ENCODE assay signal across 8 cellular contexts in the genomic region with DNA sequence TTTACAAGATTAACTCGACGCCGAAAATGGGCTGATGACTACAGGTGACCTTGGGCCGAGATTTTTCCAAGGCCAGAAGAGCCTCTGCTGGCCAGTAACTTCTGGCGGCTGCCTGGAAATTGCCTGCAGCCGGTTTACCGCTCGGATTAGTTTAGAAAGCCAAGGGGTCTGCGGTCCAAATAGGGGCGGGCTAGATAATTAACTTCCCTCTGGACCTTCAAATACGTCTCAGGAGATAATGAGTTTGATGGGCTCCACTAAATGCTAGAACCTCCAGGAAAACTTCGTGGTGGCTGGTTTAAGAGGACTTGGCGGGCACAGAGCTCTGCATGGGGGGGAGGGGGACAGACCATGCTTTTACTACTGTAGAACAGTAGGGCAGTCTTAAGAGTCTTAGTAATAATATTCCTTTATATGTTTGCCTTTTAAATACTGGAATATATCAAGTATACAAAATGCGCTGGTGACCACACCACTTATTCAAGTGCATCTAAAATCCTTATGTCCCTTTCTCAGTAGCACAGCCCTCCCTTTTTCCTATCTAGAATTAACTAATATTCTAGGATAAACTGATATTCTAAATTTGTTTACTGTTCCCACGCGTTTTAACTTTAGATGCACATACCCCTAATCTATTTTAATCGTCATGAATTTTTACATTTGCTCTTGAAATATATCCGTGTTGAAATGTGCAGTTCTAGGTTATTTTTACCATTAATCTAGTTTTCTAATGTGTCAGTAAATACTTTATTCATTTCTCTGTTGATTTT.
DNase-seq lines count a peak whose midpoint lies in the region; ATAC-seq lines count a peak whose summit lies in the region.

No MANE protein-coding gene starts in this region.

- CTCF ChIA-PET in CD8-positive, alpha-beta memory T cell (lab: Charles Lee) = interaction anchor here (1.2 to 1.5 kb wide), 2 partner anchors 13 kb away, joined by 3 to 8 read pairs; no protein-coding TSS in a partner anchor

- H3K4me3 ChIP-seq in CD8-positive, alpha-beta memory T cell (ENCODE audit: low read length) = peak overlapping the region; percentile 74
- H3K4me3 ChIP-seq in Jurkat, Clone E6-1 (ENCODE audit: low read length) = peak overlapping the region; percentile 64
- H3K4me3 ChIP-seq in iPS-11a (ENCODE audit: low read depth, low read length) = peak overlapping the region; percentile 91

- H3K36me3 Mint-ChIP-seq in CD8-positive, alpha-beta memory T cell = peaks cover 2 to 14% (median 3%) of the 10 kb centered on the region in 3 donors
- H3K36me3 Mint-ChIP-seq in activated T-helper 17 cell treated with anti-CD3 and anti-CD28 coated beads, Interleukin-2, amount 50 U/mL, for 72 hours (ENCODE audit: low read depth) = peaks cover 24% of the 10 kb centered on the region

- H3K4me1 Mint-ChIP-seq in CD8-positive, alpha-beta memory T cell = peaks cover 46 to 62% (median 49%) of the 10 kb centered on the region in 3 donors
- H3K4me1 Mint-ChIP-seq in activated T-helper 17 cell treated with anti-CD3 and anti-CD28 coated beads, Interleukin-2, amount 50 U/mL, for 72 hours = peaks cover 27% of the 10 kb centered on the region

- no peak for DNase-seq in CD8-positive, alpha-beta memory T cell
- DNase-seq in Jurkat, Clone E6-1 (ENCODE audit: low read depth, low spot score) = peak; percentile 68
- peak; percentile 41 for DNase-seq in stimulated activated naive CD8-positive, alpha-beta T cell treated with anti-CD3 and anti-CD28 coated beads, Interleukin-15, Interleukin-2, amounts not matched to agents 100 U/mL and 50 U/mL, for 24 hours
- DNase-seq in 8988T = no peak
- DNase-seq in NCI-H524 treated with DMSO at 0.1 percent for 48 hours (lab: John Stamatoyannopoulos, UW) = no peak

- no peaks in the 10 kb centered on the region for H3K9me3 ChIP-seq in CD8-positive, alpha-beta memory T cell (ENCODE audit: low read length)

- peak overlapping the region; percentile 95 to 99 (median 98) for H3K27ac Mint-ChIP-seq in CD8-positive, alpha-beta memory T cell
- peak overlapping the region; percentile 98 for H3K27ac Mint-ChIP-seq in activated T-helper 17 cell treated with anti-CD3 and anti-CD28 coated beads, Interleukin-2, amount 50 U/mL, for 72 hours

- H3K36me3 ChIP-seq in CD8-positive, alpha-beta memory T cell (ENCODE audit: insufficient read depth, low read length) = no peaks in the 10 kb centered on the region

- H3K27me3 ChIP-seq in CD8-positive, alpha-beta memory T cell (ENCODE audit: insufficient read depth, low read length, poor library complexity, severe bottlenecking) = no peaks in the 10 kb centered on the region

- H3K4me1 ChIP-seq in CD8-positive, alpha-beta memory T cell (ENCODE audit: insufficient read depth, low read length) = peaks cover 49% of the 10 kb centered on the region

- peak overlapping the region; percentile 95 to 98 (median 98) for H3K4me3 Mint-ChIP-seq in CD8-positive, alpha-beta memory T cell
- H3K4me3 Mint-ChIP-seq in activated T-helper 17 cell treated with anti-CD3 and anti-CD28 coated beads, Interleukin-2, amount 50 U/mL, for 72 hours = peak overlapping the region; percentile 98

- peaks cover 0 to 3% of the 10 kb centered on the region in 2 donors for H3K27me3 Mint-ChIP-seq in CD8-positive, alpha-beta memory T cell
- no peaks in the 10 kb centered on the region for H3K27me3 Mint-ChIP-seq in activated T-helper 17 cell treated with anti-CD3 and anti-CD28 coated beads, Interleukin-2, amount 50 U/mL, for 72 hours

- POLR2A ChIA-PET in CD8-positive, alpha-beta memory T cell (lab: Charles Lee) = interaction anchor here (0.5 to 3.4 kb wide), 4 partner anchors 11 to 751 kb away, joined by 3 to 8 read pairs (median 4); a partner anchor contains a TSS

- H3K9me3 Mint-ChIP-seq in CD8-positive, alpha-beta memory T cell = no peaks in the 10 kb centered on the region
- H3K9me3 Mint-ChIP-seq in activated T-helper 17 cell treated with anti-CD3 and anti-CD28 coated beads, Interleukin-2, amount 50 U/mL, for 72 hours = no peaks in the 10 kb centered on the region

- ATAC-seq in GM19467 (IDR thresholded peaks at IDR 0.05; ENCODE audit: unreplicated experiment) = peak; percentile 13
- ATAC-seq in activated T-helper 17 cell treated with anti-CD3 and anti-CD28 coated beads, Interleukin-2, amount 50 U/mL, for 72 hours (replicated peaks) = peak; percentile 28
- peak; percentile 32 for ATAC-seq in stimulated activated naive CD8-positive, alpha-beta T cell treated with anti-CD3 and anti-CD28 coated beads, Interleukin-15, Interleukin-2, amounts not matched to agents 100 U/mL and 50 U/mL, for 24 hours

- H3K27ac ChIP-seq in CD8-positive, alpha-beta memory T cell (ENCODE audit: low read depth, low read length) = peak overlapping the region; percentile 85

Comparison
In these comparisons a context has a peak if more than half of its experiments do, and no peak if none do; other contexts are left out.
1. DNase-seq: peak in Jurkat, Clone E6-1 (single experiment) and stimulated activated naive CD8-positive, alpha-beta T cell treated with anti-CD3 and anti-CD28 coated beads, Interleukin-15, Interleukin-2, amounts not matched to agents 100 U/mL and 50 U/mL, for 24 hours (single experiment); none in CD8-positive, alpha-beta memory T cell (0 of 5), 8988T (single experiment) and NCI-H524 treated with DMSO at 0.1 percent for 48 hours (single experiment).
2. Peak in every context shown above with its lines, with median percentiles within 50 percentile points of each other: H3K4me3 ChIP-seq and ATAC-seq.